In genomic region chr2:194155406-194155805, GRCh38 we compare ENCODE assay signal across 33 cellular contexts.
"Had no signal": no experiment of that assay in that cellular context is flagged by ENCODE, and none has a peak within 500 bp of the region (broad histone marks: within the 10 kb centered on the region; RNA-seq: fewer than 3 reads in every experiment).

No MANE protein-coding gene starts in this region.

- H3K4me1 ChIP-seq: adrenal gland, body of pancreas, breast epithelium had no signal

- H3K27me3 ChIP-seq: adrenal gland, body of pancreas, brain microvascular endothelial cell, breast epithelium had no signal

- H3K4me3 ChIP-seq: adrenal gland, body of pancreas, breast epithelium had no signal

- H3K27ac ChIP-seq: adrenal gland, body of pancreas, brain microvascular endothelial cell, breast epithelium, VCaP had no signal

- ATAC-seq: activated CD8-positive, alpha-beta T cell treated with anti-CD3 and anti-CD28 coated beads for 36 hours; activated naive CD4-positive, alpha-beta T cell treated with anti-CD3 and anti-CD28 coated beads, Interleukin-2, amount 50 U/mL, for 72 hours; activated T-cell treated with anti-CD3 and anti-CD28 coated beads, Interleukin-2, amount 50 U/mL, for 4 hours; activated T-cell treated with anti-CD3 and anti-CD28 coated beads, Interleukin-2, amount 50 U/mL, for 72 hours; activated T-helper 17 cell treated with anti-CD3 and anti-CD28 coated beads, Interleukin-2, amount 50 U/mL, for 72 hours; body of pancreas had no signal

- H3K9me3 ChIP-seq: adrenal gland, body of pancreas, breast epithelium had no signal

- DNase-seq: activated B cell treated with CpG ODN at 0.5 μM for 24 hours; activated CD4-positive, alpha-beta memory T cell treated with anti-CD3 and anti-CD28 coated beads for 36 hours; activated CD4-positive, alpha-beta T cell treated with anti-CD3 and anti-CD28 coated beads for 4 hours; activated CD4-positive, alpha-beta T cell treated with anti-CD3 and anti-CD28 coated beads, Interleukin-2, amount 10 ng/mL, durations not matched to agents 24 days and 14 days; activated CD4-positive, alpha-beta T cell treated with anti-CD3 and anti-CD28 coated beads, Interleukin-2, amount 50 U/mL, for 1 hour; activated CD4-positive, alpha-beta T cell treated with anti-CD3 and anti-CD28 coated beads, Interleukin-2, amount 50 U/mL, for 4 hours; activated CD4-positive, CD25-positive, alpha-beta regulatory T cell treated with anti-CD3 and anti-CD28 coated beads, Interleukin-2, amount 50 U/mL, for 72 hours; activated CD8-positive, alpha-beta memory T cell treated with anti-CD3 and anti-CD28 coated beads, Interleukin-2, amount 50 U/mL, for 4 hours; activated CD8-positive, alpha-beta T cell treated with anti-CD3 and anti-CD28 coated beads for 36 hours; activated effector memory CD4-positive, alpha-beta T cell treated with anti-CD3 and anti-CD28 coated beads, Interleukin-2, amount 50 U/mL, for 16 hours; activated gamma-delta T cell treated with Interleukin-2 at 50 U/mL for 16 hours; activated naive CD4-positive, alpha-beta T cell; activated naive CD4-positive, alpha-beta T cell treated with anti-CD3 and anti-CD28 coated beads for 36 hours; activated naive CD4-positive, alpha-beta T cell treated with anti-CD3 and anti-CD28 coated beads, Interleukin-2, amount 50 U/mL, for 16 hours; activated naive CD8-positive, alpha-beta T cell treated with anti-CD3 and anti-CD28 coated beads for 36 hours; activated T-cell treated with anti-CD3 and anti-CD28 coated beads for 4 hours; activated T-cell treated with anti-CD3 and anti-CD28 coated beads, Interleukin-2, amount 50 U/mL, for 1 hour; activated T-cell treated with anti-CD3 and anti-CD28 coated beads, Interleukin-2, amount 50 U/mL, for 4 hours; activated T-cell treated with anti-CD3 and anti-CD28 coated beads, Interleukin-2, amount 50 U/mL, for 72 hours; adrenal gland; amniotic stem cell; aorta; body of pancreas; brain microvascular endothelial cell; central memory CD4-positive, alpha-beta T cell; cerebellar nuclear complex; T-helper 1 cell; T-helper 2 cell; T-helper 9 cell had no signal

- H3K36me3 ChIP-seq: adrenal gland, brain microvascular endothelial cell, breast epithelium had no signal
